8 cellular contexts compared by ENCODE assay signal in the genomic region with DNA sequence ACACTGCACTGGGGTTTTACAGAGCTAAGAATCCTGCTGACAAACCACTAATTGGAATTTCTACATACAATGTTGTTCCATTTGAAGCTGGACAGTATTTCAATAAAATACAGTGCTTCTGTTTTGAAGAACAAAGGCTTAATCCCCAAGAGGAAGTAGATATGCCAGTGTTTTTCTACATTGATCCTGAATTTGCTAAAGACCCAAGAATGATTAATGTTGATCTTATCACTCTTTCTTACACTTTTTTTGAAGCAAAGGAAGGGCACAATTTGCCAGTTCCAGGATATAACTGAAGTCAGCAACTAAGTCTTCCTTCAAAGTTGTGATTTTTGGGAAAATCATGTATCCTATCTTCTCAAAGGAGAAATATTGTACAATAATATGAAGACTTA. TPM values are rescaled to one million over a fixed set of nuclear protein-coding genes. Genes with fewer than 3 reads are reported as not detected.
DNase-seq lines count a peak whose midpoint lies in the region; ATAC-seq, FAIRE-seq and TF ChIP-seq lines count a peak whose summit lies in the region.
"Not testable (repeated sequence)": the region's sequence is repeated elsewhere in the genome, so short reads cannot be mapped to it uniquely, and the experiment has no call there.

No MANE protein-coding gene starts in this region.

- H4K20me1 ChIP-seq in astrocyte (ENCODE audit: insufficient read depth, low read length): not testable (repeated sequence)

- ATAC-seq in CD4-positive, CD25-positive, alpha-beta regulatory T cell (ENCODE audit: low read depth in 2 of 2); activated CD8-positive, alpha-beta T cell treated with anti-CD3 and anti-CD28 coated beads for 36 hours: not testable (repeated sequence)

- not testable (repeated sequence) for H3K36me3 ChIP-seq in CD4-positive, CD25-positive, alpha-beta regulatory T cell (ENCODE audit: control insufficient read depth, insufficient read depth, low read length); MG63; astrocyte (ENCODE audit: insufficient read depth, low read length); iPS-18a (ENCODE audit: control insufficient read depth, low read depth, low read length); skeletal muscle satellite cell (ENCODE audit: insufficient read depth, low read length)

- peaks cover 16% of the 10 kb centered on the region for H3K27me3 ChIP-seq in CD4-positive, CD25-positive, alpha-beta regulatory T cell (ENCODE audit: control insufficient read depth, insufficient read depth, low read length)
- not testable (repeated sequence) for H3K27me3 ChIP-seq in MG63; astrocyte (ENCODE audit: insufficient read depth, low read length); iPS-18a (ENCODE audit: control insufficient read depth, insufficient read depth, low read length); skeletal muscle satellite cell (ENCODE audit: control insufficient read depth, insufficient read depth, low read length)

- H3K9me3 Mint-ChIP-seq in CD4-positive, CD25-positive, alpha-beta regulatory T cell; activated CD8-positive, alpha-beta T cell treated with anti-CD3 and anti-CD28 coated beads for 36 hours; astrocyte (ENCODE audit: unreplicated experiment); endothelial cell (ENCODE audit: unreplicated experiment); nephron: not testable (repeated sequence)

- H3K4me1 Mint-ChIP-seq in CD4-positive, CD25-positive, alpha-beta regulatory T cell: peaks cover 14 to 32% (median 18%) of the 10 kb centered on the region in 4 donors
- peaks cover 36% of the 10 kb centered on the region for H3K4me1 Mint-ChIP-seq in activated CD8-positive, alpha-beta T cell treated with anti-CD3 and anti-CD28 coated beads for 36 hours (ENCODE audit: low read depth)
- H3K4me1 Mint-ChIP-seq in astrocyte (ENCODE audit: low read depth, unreplicated experiment); endothelial cell (ENCODE audit: unreplicated experiment); nephron: not testable (repeated sequence)

- not testable (repeated sequence) for DNase-seq in CD4-positive, CD25-positive, alpha-beta regulatory T cell; MG63; activated CD8-positive, alpha-beta T cell treated with anti-CD3 and anti-CD28 coated beads for 36 hours; astrocyte (ENCODE audit: low read depth); endothelial cell (ENCODE audit: low spot score)

- TF ChIP-seq CTCF in activated CD8-positive, alpha-beta T cell treated with anti-CD3 and anti-CD28 coated beads for 36 hours (IDR thresholded peaks at IDR 0.05); astrocyte (IDR thresholded peaks at IDR 0.05; ENCODE audit: insufficient read depth, low read depth, low read length); endothelial cell (IDR thresholded peaks at IDR 0.05; ENCODE audit: unreplicated experiment); nephron (IDR thresholded peaks at IDR 0.05; ENCODE audit: unreplicated experiment in 3 of 3): not testable (repeated sequence)

- not testable (repeated sequence) for H3K79me2 ChIP-seq in astrocyte (ENCODE audit: insufficient read depth, low read length)

- FAIRE-seq in astrocyte (lab: Jason Lieb, UNC): peak; percentile 45

- H3K4me3 Mint-ChIP-seq in CD4-positive, CD25-positive, alpha-beta regulatory T cell: peak overlapping the region in 2 of 4 donors; percentile 58 to 66
- peak overlapping the region; percentile 72 for H3K4me3 Mint-ChIP-seq in activated CD8-positive, alpha-beta T cell treated with anti-CD3 and anti-CD28 coated beads for 36 hours
- H3K4me3 Mint-ChIP-seq in astrocyte (ENCODE audit: unreplicated experiment) (peak overlapping the region; percentile 78), endothelial cell (ENCODE audit: unreplicated experiment) (peak overlapping the region; percentile 82), nephron (peak overlapping the region; percentile 80 to 88 (median 87))

- H3K4me3 ChIP-seq in CD4-positive, CD25-positive, alpha-beta regulatory T cell (ENCODE audit: low read depth, low read length): peak overlapping the region; percentile 23
- peak overlapping the region; percentile 44 for H3K4me3 ChIP-seq in MG63
- H3K4me3 ChIP-seq in astrocyte (ENCODE audit: insufficient read depth, low read depth, low read length): peak overlapping the region; percentile 67
- H3K4me3 ChIP-seq in iPS-18a (ENCODE audit: low read length): peak overlapping the region; percentile 68
- peak overlapping the region; percentile 79 for H3K4me3 ChIP-seq in skeletal muscle satellite cell (ENCODE audit: low read length)

- H3K9ac ChIP-seq in astrocyte (ENCODE audit: low read length) (peak overlapping the region; percentile 54), iPS-18a (ENCODE audit: low read length) (peak overlapping the region; percentile 63)
- not testable (repeated sequence) for H3K9ac ChIP-seq in skeletal muscle satellite cell (ENCODE audit: low read depth, low read length)

- not testable (repeated sequence) for H3K27ac Mint-ChIP-seq in CD4-positive, CD25-positive, alpha-beta regulatory T cell; activated CD8-positive, alpha-beta T cell treated with anti-CD3 and anti-CD28 coated beads for 36 hours; astrocyte (ENCODE audit: unreplicated experiment); endothelial cell (ENCODE audit: unreplicated experiment)
- H3K27ac Mint-ChIP-seq in nephron: peak overlapping the region; percentile 48 to 66 (median 55)

- POLR2A ChIA-PET in activated CD8-positive, alpha-beta T cell treated with anti-CD3 and anti-CD28 coated beads for 36 hours (lab: Charles Lee): interaction anchor here (1.0 to 1.3 kb wide), 3 partner anchors 27 to 65 kb away, joined by 3 read pairs; no protein-coding TSS in a partner anchor

- not testable (repeated sequence) for H3K27ac ChIP-seq in CD4-positive, CD25-positive, alpha-beta regulatory T cell (ENCODE audit: insufficient read depth, low read length, poor library complexity, severe bottlenecking); astrocyte (ENCODE audit: low read depth, low read length); iPS-18a (ENCODE audit: low read length)

- not testable (repeated sequence) for H3K36me3 Mint-ChIP-seq in CD4-positive, CD25-positive, alpha-beta regulatory T cell; astrocyte (ENCODE audit: low read depth, unreplicated experiment); endothelial cell (ENCODE audit: low read depth, unreplicated experiment); nephron (ENCODE audit: low read depth)
- H3K36me3 Mint-ChIP-seq in activated CD8-positive, alpha-beta T cell treated with anti-CD3 and anti-CD28 coated beads for 36 hours (ENCODE audit: low read depth): peaks cover 22% of the 10 kb centered on the region

- intact Hi-C loops in activated CD8-positive, alpha-beta T cell treated with anti-CD3 and anti-CD28 coated beads for 36 hours (cut with micrococcal nuclease): not testable (repeated sequence)

- H3K27me3 Mint-ChIP-seq in CD4-positive, CD25-positive, alpha-beta regulatory T cell: peaks cover 47% of the 10 kb centered on the region
- H3K27me3 Mint-ChIP-seq in activated CD8-positive, alpha-beta T cell treated with anti-CD3 and anti-CD28 coated beads for 36 hours: peaks cover 28% of the 10 kb centered on the region
- not testable (repeated sequence) for H3K27me3 Mint-ChIP-seq in astrocyte (ENCODE audit: low read depth, unreplicated experiment); endothelial cell (ENCODE audit: unreplicated experiment); nephron (ENCODE audit: low read depth)

- H3K4me1 ChIP-seq in CD4-positive, CD25-positive, alpha-beta regulatory T cell (ENCODE audit: control insufficient read depth, insufficient read depth, low read length, poor library complexity, severe bottlenecking): peaks cover 20% of the 10 kb centered on the region
- not testable (repeated sequence) for H3K4me1 ChIP-seq in astrocyte (ENCODE audit: insufficient read depth, low read length); iPS-18a (ENCODE audit: control insufficient read depth, low read depth, low read length); skeletal muscle satellite cell (ENCODE audit: control insufficient read depth, insufficient read depth, low read length)

- H3K4me2 ChIP-seq in astrocyte (ENCODE audit: low read length): peak overlapping the region; percentile 92
- H3K4me2 ChIP-seq in skeletal muscle satellite cell (ENCODE audit: low read length): peak overlapping the region; percentile 82

- CTCF ChIA-PET in activated CD8-positive, alpha-beta T cell treated with anti-CD3 and anti-CD28 coated beads for 36 hours (lab: Charles Lee): not testable (repeated sequence)

- peaks cover 3 to 19% of the 10 kb centered on the region in 2 experiments for H3K9me3 ChIP-seq in CD4-positive, CD25-positive, alpha-beta regulatory T cell (ENCODE audit: control insufficient read depth in 2 of 2, low read length in 2 of 2)
- H3K9me3 ChIP-seq in MG63; astrocyte (ENCODE audit: insufficient read depth, low read depth, low read length); iPS-18a (ENCODE audit: control insufficient read depth, low read depth, low read length); skeletal muscle satellite cell (replicated peaks; ENCODE audit: low read length): not testable (repeated sequence)

- peak overlapping the region; percentile 92 for H2AFZ ChIP-seq in astrocyte (ENCODE audit: low read depth, low read length)

RNA-seq across cellular contexts. Expression of gene ZSCAN23, which starts 4.2 kb away (rescaled TPM):
- 0.69 TPM for total RNA-seq in CD4-positive, CD25-positive, alpha-beta regulatory T cell
- polyA plus RNA-seq in CD4-positive, CD25-positive, alpha-beta regulatory T cell: under 1 TPM in 2 of 4 donors, not detected in 2; 0.09 to 0.13 TPM
- total RNA-seq in MG63 (2014; rRNA removed; shearing (Covaris generic); ENCODE audit: low replicate concordance): 0.59 and 2.0 TPM in 2 replicates
- 1 to 10 TPM; 1.1 to 1.6 TPM for total RNA-seq in activated CD8-positive, alpha-beta T cell treated with anti-CD3 and anti-CD28 coated beads for 36 hours
- 3.0 and 4.8 TPM in 2 replicates for total RNA-seq in astrocyte
- 6.8 TPM for total RNA-seq in endothelial cell (ENCODE audit: unreplicated experiment)
- 2.0 and 7.1 TPM in 2 replicates for total RNA-seq in skeletal muscle satellite cell (2012; rRNA removed)

RNA-seq across cellular contexts. Expression of gene ZSCAN12, which starts 48.0 kb away (rescaled TPM):
- 2.7 TPM for total RNA-seq in CD4-positive, CD25-positive, alpha-beta regulatory T cell
- 1 to 10 TPM; 1.2 to 2.2 (median 1.7) TPM for polyA plus RNA-seq in CD4-positive, CD25-positive, alpha-beta regulatory T cell
- 0.64 and 0.95 TPM in 2 replicates for total RNA-seq in MG63 (2014; rRNA removed; shearing (Covaris generic); ENCODE audit: low replicate concordance)
- 1 to 10 TPM; 7.1 to 7.4 TPM for total RNA-seq in activated CD8-positive, alpha-beta T cell treated with anti-CD3 and anti-CD28 coated beads for 36 hours
- 5.0 and 6.3 TPM in 2 replicates for total RNA-seq in astrocyte
- 9.5 TPM for total RNA-seq in endothelial cell (ENCODE audit: unreplicated experiment)
- total RNA-seq in skeletal muscle satellite cell (2012; rRNA removed): 3.7 and 4.1 TPM in 2 replicates

Comparison
In these comparisons a context has a peak if more than half of its experiments do, and no peak if none do; other contexts are left out.
1. H3K4me3 ChIP-seq: peak in every context shown above with its lines; median percentile 79 in skeletal muscle satellite cell; 68 in iPS-18a; 67 in astrocyte; 44 in MG63; 23 in CD4-positive, CD25-positive, alpha-beta regulatory T cell.